18 cellular contexts compared by ENCODE assay signal in the genomic region with DNA sequence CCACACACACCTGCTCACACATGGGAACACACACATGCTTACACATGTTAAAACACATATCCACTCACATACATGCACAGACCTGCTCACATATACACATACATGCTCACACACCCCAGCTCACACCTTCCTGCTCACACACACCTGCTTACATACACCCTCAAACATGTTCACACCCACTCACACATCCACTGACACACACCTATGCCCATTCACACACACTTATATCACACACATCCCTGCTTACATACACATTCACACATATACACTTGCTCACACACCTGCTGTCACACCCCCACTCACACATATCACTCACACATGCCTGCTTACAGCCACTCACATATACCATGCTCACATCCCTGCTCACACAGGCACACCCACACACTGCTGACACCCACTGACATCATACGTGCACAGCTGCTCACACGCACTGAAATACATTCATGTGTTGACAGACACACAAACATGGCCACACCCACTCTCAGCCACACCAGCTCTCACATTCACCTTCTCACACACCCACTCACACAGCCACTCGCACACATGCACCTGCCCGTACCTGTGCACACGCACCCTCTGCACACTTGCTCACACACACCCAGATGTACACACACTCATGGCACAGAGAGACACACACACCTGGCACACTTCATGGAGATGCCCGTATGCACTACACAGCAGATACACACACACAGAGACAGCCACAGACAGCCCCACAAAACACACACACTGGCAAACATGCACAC. TPM values are rescaled to one million over a fixed set of nuclear protein-coding genes. Genes with fewer than 3 reads are reported as not detected.
"Had no signal": no experiment of that assay in that cellular context is flagged by ENCODE, and none has a peak within 500 bp of the region (broad histone marks: within the 10 kb centered on the region; RNA-seq: fewer than 3 reads in every experiment).

No MANE protein-coding gene starts in this region.

- DNase-seq: activated CD4-positive, alpha-beta T cell treated with anti-CD3 and anti-CD28 coated beads, Interleukin-2, amount 10 ng/mL, durations not matched to agents 24 days and 14 days; activated CD8-positive, alpha-beta T cell treated with anti-CD3 and anti-CD28 coated beads for 36 hours; activated naive CD4-positive, alpha-beta T cell treated with anti-CD3 and anti-CD28 coated beads for 36 hours; activated T-cell treated with anti-CD3 and anti-CD28 coated beads, Interleukin-2, amount 50 U/mL, for 24 hours; colonic mucosa; foreskin fibroblast; glutamatergic neuron; hippocampal formation; islet precursor cell; midbrain; occipital lobe; psoas muscle; stimulated activated naive CD8-positive, alpha-beta T cell treated with anti-CD3 and anti-CD28 coated beads, Interleukin-15, Interleukin-2, amounts not matched to agents 100 U/mL and 50 U/mL, for 24 hours; T-helper 9 cell; transverse colon had no signal

- H3K4me1 ChIP-seq: colonic mucosa had no signal

- H3K9me3 ChIP-seq: colonic mucosa, psoas muscle, transverse colon had no signal

- H3K27ac ChIP-seq: colonic mucosa, epithelial cell of prostate, psoas muscle, transverse colon had no signal

- H3K4me3 ChIP-seq: colonic mucosa, psoas muscle, transverse colon had no signal

- H3K36me3 ChIP-seq: colonic mucosa, transverse colon had no signal

- H3K27me3 ChIP-seq: colonic mucosa, transverse colon had no signal

RNA-seq across cellular contexts. Expression of gene MYBPC3, which starts 5.7 kb away (rescaled TPM):
- total RNA-seq: activated CD4-positive, alpha-beta T cell treated with anti-CD3 and anti-CD28 coated beads, Interleukin-2, amount 10 ng/mL, durations not matched to agents 24 days and 14 days; activated CD8-positive, alpha-beta T cell treated with anti-CD3 and anti-CD28 coated beads for 36 hours; activated naive CD4-positive, alpha-beta T cell treated with anti-CD3 and anti-CD28 coated beads for 36 hours; lung microvascular endothelial cell; occipital lobe; transverse colon had no signal

RNA-seq across cellular contexts. Expression of gene SPI1, which starts 20.2 kb away (rescaled TPM):
- total RNA-seq: activated CD4-positive, alpha-beta T cell treated with anti-CD3 and anti-CD28 coated beads, Interleukin-2, amount 10 ng/mL, durations not matched to agents 24 days and 14 days; activated naive CD4-positive, alpha-beta T cell treated with anti-CD3 and anti-CD28 coated beads for 36 hours; endodermal cell; lung microvascular endothelial cell had no signal
